In the genomic region with DNA sequence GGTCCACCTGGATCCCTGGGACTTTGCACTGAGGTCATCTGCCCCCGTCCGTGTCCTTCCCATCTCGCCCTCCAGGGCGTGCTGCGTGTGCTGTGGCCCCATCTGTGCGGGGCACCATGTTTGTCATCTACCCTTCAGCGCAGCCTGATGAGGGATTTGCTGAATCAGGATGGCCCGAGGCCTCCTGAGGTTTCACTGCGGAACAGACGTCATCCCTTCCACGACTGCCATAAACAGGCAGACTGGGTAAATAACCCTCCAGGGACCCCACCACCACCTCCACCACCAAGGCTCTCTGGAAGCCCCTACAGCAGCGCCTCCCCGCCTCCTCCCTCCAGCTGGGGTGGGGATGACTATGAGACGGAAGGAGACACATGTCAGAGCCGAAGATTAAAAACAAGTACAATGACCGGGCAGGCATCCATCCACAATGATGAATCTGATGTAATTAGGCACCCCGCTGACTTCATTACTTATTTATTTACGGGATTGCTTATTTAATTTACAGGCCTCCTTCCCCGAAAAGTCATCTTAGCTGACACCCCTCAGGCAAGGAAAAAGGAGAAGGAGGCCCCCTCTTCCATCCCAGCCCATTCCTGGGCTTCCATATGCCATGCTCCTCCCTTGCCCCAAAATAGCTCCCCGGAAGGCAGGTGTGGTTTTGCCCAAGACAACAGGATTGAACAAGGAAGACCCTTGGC, we compare ENCODE assay signal across 11 cellular contexts. TPM values are rescaled to one million over a fixed set of nuclear protein-coding genes. Genes with fewer than 3 reads are reported as not detected.
DNase-seq lines count a peak whose midpoint lies in the region; ATAC-seq and TF ChIP-seq lines count a peak whose summit lies in the region.
"Had no signal": no experiment of that assay in that cellular context is flagged by ENCODE, and none has a peak within 500 bp of the region (broad histone marks: within the 10 kb centered on the region; RNA-seq: fewer than 3 reads in every experiment).

No MANE protein-coding gene starts in this region.

- H3K4me3 Mint-ChIP-seq in WTC11 = no peak overlapping the region
- H3K4me3 Mint-ChIP-seq: activated T-cell treated with anti-CD3 and anti-CD28 coated beads, Interleukin-2, amount 50 U/mL, for 72 hours; T-helper 2 cell treated with Interferon-gamma antibody and Interleukin-4, amounts not matched to agents 5 μg/mL and 100 μg/mL, for 36 hours had no signal

- peaks cover 2% of the 10 kb centered on the region for H4K20me1 ChIP-seq in mammary epithelial cell (ENCODE audit: insufficient read depth, low read length)
- H4K20me1 ChIP-seq in hepatocyte (ENCODE audit: insufficient read depth, poor library complexity, severe bottlenecking) = peaks cover 54% of the 10 kb centered on the region

- peak overlapping the region; percentile 75 to 84 for H3K27ac ChIP-seq in breast epithelium
- no peak overlapping the region for H3K27ac ChIP-seq in mammary epithelial cell (ENCODE audit: insufficient read depth, low read depth, low read length)
- H3K27ac ChIP-seq in hepatocyte = peak overlapping the region; percentile 57
- H3K27ac ChIP-seq in uterus = peak overlapping the region; percentile 44 to 46

- H3K4me1 Mint-ChIP-seq in WTC11 = peaks cover 31% of the 10 kb centered on the region

- peaks cover 19% of the 10 kb centered on the region for H3K36me3 Mint-ChIP-seq in WTC11

- H3K27me3 ChIP-seq in breast epithelium (no peaks in the 10 kb centered on the region), mammary epithelial cell (ENCODE audit: insufficient read depth, low read length) (no peaks in the 10 kb centered on the region), hepatocyte (no peaks in the 10 kb centered on the region), uterus (no peaks in the 10 kb centered on the region)

- 68% methylated on average over 12 of the region's 20 CpGs for WGBS in mammary epithelial cell (ENCODE audit: low coverage, missing lambda C conversion rate)
- WGBS in hepatocyte (ENCODE audit: low lambda C conversion rate, missing lambda C conversion rate) = 64% methylated on average over 20 of the region's 20 CpGs

- H3K4me2 ChIP-seq in mammary epithelial cell (ENCODE audit: insufficient read depth, low read depth, low read length) (no peak overlapping the region), hepatocyte (no peak overlapping the region)
- H3K4me2 ChIP-seq: A549 had no signal

- BruUV-seq in mammary epithelial cell (replicated peaks; lab: Mats Ljungman, UMichigan) = no TSS peak

- H3K9ac ChIP-seq in mammary epithelial cell (ENCODE audit: insufficient read depth, low read length) = no peak overlapping the region

- no peak for DNase-seq in breast epithelium (ENCODE audit: low spot score in 2 of 2)
- DNase-seq in mammary epithelial cell = no peak
- DNase-seq in WTC11 (ENCODE audit: low spot score) = no peak
- DNase-seq in hepatocyte (ENCODE audit: low spot score) = no peak
- DNase-seq in uterus = no peak
- DNase-seq in stimulated activated CD4-positive, alpha-beta T cell treated with anti-CD3 and anti-CD28 coated beads, Interleukin-2, amount 100 ng/mL, for 24 hours = no peak
- DNase-seq: activated T-cell treated with anti-CD3 and anti-CD28 coated beads, Interleukin-2, amount 50 U/mL, for 72 hours had no signal

- POLR2A ChIA-PET in WTC11 (lab: Charles Lee) = interaction anchor here (0.7 kb wide), 1 partner anchor 129 kb away, joined by 4 read pairs; no protein-coding TSS in a partner anchor

- peaks cover 6% of the 10 kb centered on the region for H3K9me3 Mint-ChIP-seq in WTC11
- H3K9me3 Mint-ChIP-seq: activated T-cell treated with anti-CD3 and anti-CD28 coated beads, Interleukin-2, amount 50 U/mL, for 72 hours; T-helper 2 cell treated with Interferon-gamma antibody and Interleukin-4, amounts not matched to agents 5 μg/mL and 100 μg/mL, for 36 hours had no signal

- intact Hi-C loops in breast epithelium (cut with DNase I; ENCODE audit: low total_unique reads) (no loop called here), mammary epithelial cell (cut with micrococcal nuclease) (no loop called here), uterus (cut with DNase I; ENCODE audit: low total_unique reads) (no loop called here)

- no peak overlapping the region for H2AFZ ChIP-seq in mammary epithelial cell (ENCODE audit: low read depth, low read length)
- H2AFZ ChIP-seq in hepatocyte = no peak overlapping the region

- H3K4me1 ChIP-seq in breast epithelium (peaks cover 9 to 11% of the 10 kb centered on the region in 2 donors), mammary epithelial cell (ENCODE audit: insufficient read depth, low read length) (peaks cover 39% of the 10 kb centered on the region), hepatocyte (ENCODE audit: insufficient read depth) (peaks cover 29% of the 10 kb centered on the region), uterus (peaks cover 0 to 10% of the 10 kb centered on the region in 2 donors)

- H3K9me3 ChIP-seq in breast epithelium (no peaks in the 10 kb centered on the region), mammary epithelial cell (replicated peaks; ENCODE audit: insufficient read depth, low read length) (no peaks in the 10 kb centered on the region), hepatocyte (ENCODE audit: low read depth) (no peaks in the 10 kb centered on the region), uterus (no peaks in the 10 kb centered on the region)
- H3K9me3 ChIP-seq: A549 had no signal

- no peaks in the 10 kb centered on the region for H3K9me2 ChIP-seq in hepatocyte (replicated peaks; ENCODE audit: insufficient read depth)

- H3K27ac Mint-ChIP-seq in WTC11 = peak overlapping the region; percentile 63
- H3K27ac Mint-ChIP-seq: activated T-cell treated with anti-CD3 and anti-CD28 coated beads, Interleukin-2, amount 50 U/mL, for 72 hours; T-helper 2 cell treated with Interferon-gamma antibody and Interleukin-4, amounts not matched to agents 5 μg/mL and 100 μg/mL, for 36 hours had no signal

- dilution Hi-C loops in mammary epithelial cell (cut with HindIII; ENCODE audit: low sequenced_read_pairs) = no loop called here

- in situ Hi-C loops in mammary epithelial cell (cut with MboI; ENCODE audit: low sequenced_read_pairs in 2 of 2) = no loop called here

- ATAC-seq in WTC11 = peak; percentile 49
- ATAC-seq in HG03025 (IDR thresholded peaks at IDR 0.05; ENCODE audit: low FRiP score, unreplicated experiment) = no peak
- no peak for ATAC-seq in GM18520 (IDR thresholded peaks at IDR 0.05; ENCODE audit: unreplicated experiment)
- ATAC-seq: activated T-cell treated with anti-CD3 and anti-CD28 coated beads, Interleukin-2, amount 50 U/mL, for 72 hours had no signal

- CTCF ChIA-PET in mammary epithelial cell (lab: Charles Lee; ENCODE audit: low non-redundant PET) = no interaction called here
- CTCF ChIA-PET in WTC11 (lab: Charles Lee) = interaction anchor here (0.5 to 1.0 kb wide), 2 partner anchors 24 to 189 kb away, joined by 3 read pairs; no protein-coding TSS in a partner anchor

- TF ChIP-seq POLR2A in breast epithelium (IDR thresholded peaks at IDR 0.05) = no peak
- TF ChIP-seq POLR2A in uterus (IDR thresholded peaks at IDR 0.05) = no peak

- H3K36me3 ChIP-seq in breast epithelium = no peaks in the 10 kb centered on the region
- H3K36me3 ChIP-seq in mammary epithelial cell (ENCODE audit: insufficient read depth, low read length) = no peaks in the 10 kb centered on the region
- no peaks in the 10 kb centered on the region for H3K36me3 ChIP-seq in hepatocyte (replicated peaks; ENCODE audit: insufficient read depth, low read depth)
- H3K36me3 ChIP-seq in uterus = no peaks in the 10 kb centered on the region

- H3K27me3 Mint-ChIP-seq in WTC11 (ENCODE audit: low read depth) = no peaks in the 10 kb centered on the region

- H3K4me3 ChIP-seq in breast epithelium (peak overlapping the region in 1 of 3 donors; percentile 4), mammary epithelial cell (replicated peaks in 1 of 3; ENCODE audit: insufficient read depth in 1 of 3, low read depth in 2 of 3, low read length in 3 of 3) (no peak overlapping the region), hepatocyte (no peak overlapping the region), uterus (no peak overlapping the region)
- H3K4me3 ChIP-seq: A549 had no signal

- H3K79me2 ChIP-seq in mammary epithelial cell (ENCODE audit: insufficient read depth, low read length) (peaks cover 82% of the 10 kb centered on the region), hepatocyte (peaks cover 98% of the 10 kb centered on the region)

- TF ChIP-seq CTCF in breast epithelium (IDR thresholded peaks at IDR 0.05) (no peak), mammary epithelial cell (conservative IDR thresholded peaks at IDR 0.05 in 1 of 2, IDR thresholded peaks at IDR 0.05 in 1 of 2; ENCODE audit: extremely low read depth in 1 of 2, insufficient read depth in 1 of 2, low read depth in 1 of 2, low read length in 2 of 2) (no peak), WTC11 (IDR thresholded peaks at IDR 0.05) (no peak), hepatocyte (IDR thresholded peaks at IDR 0.05; ENCODE audit: poor library complexity) (no peak), uterus (IDR thresholded peaks at IDR 0.05) (no peak)

TF ChIP-seq in WTC11, 78 proteins besides CTCF, POLR2A, EP300 and RAD21 (continues in another document):
- no peak for TF ChIP-seq ZNF425 (CRISPR knock-in tag; conservative IDR thresholded peaks at IDR 0.05)
- TF ChIP-seq NFATC4 (CRISPR knock-in tag; IDR thresholded peaks at IDR 0.05) = no peak
- no peak for TF ChIP-seq CREM (CRISPR knock-in tag; IDR thresholded peaks at IDR 0.05)
- TF ChIP-seq ZNF232 (CRISPR knock-in tag; IDR thresholded peaks at IDR 0.05) = no peak

RNA-seq across cellular contexts. Expression of gene NCOR2, which starts 39.4 kb away (rescaled TPM):
- total RNA-seq in breast epithelium (10 to 100 TPM; 58.4 to 83.9 (median 71.7) TPM), mammary epithelial cell (100 to 1,000 TPM in 1 of 2 donors, 10 to 100 TPM in 1; 70.5 to 158 TPM), WTC11 (2021) (283 to 326 TPM (median 304 TPM) in 3 replicates), hepatocyte (12.9 and 40.3 TPM in 2 replicates), uterus (100 to 1,000 TPM in 2 of 4 donors, 10 to 100 TPM in 2; 65.1 to 436 (median 102) TPM)
- polyA plus RNA-seq in mammary epithelial cell (18.9 TPM), hepatocyte (121 and 136 TPM in 2 replicates)
- 117 TPM for polyA minus RNA-seq in mammary epithelial cell
